Comparison of ENCODE assay signal across 8 cellular contexts in the genomic region with DNA sequence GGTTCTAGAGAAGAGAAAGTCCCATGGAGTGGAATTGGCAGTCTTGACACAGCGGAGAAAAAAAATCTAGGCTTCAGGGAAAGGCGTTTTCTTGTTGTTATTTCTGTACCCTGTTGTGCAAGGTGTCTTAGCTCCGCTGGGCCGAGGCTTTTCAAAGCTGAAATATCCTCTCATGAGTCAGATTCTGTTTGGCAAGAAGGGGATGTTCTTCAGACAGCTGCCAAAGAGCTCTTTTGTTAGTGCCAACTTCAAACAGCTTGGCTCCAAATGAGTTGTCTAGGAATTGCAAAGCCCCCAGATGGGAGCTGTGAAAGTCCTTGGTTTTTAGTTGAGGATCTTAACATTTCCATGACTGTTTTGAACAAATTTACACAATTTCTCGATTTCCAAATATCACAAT. TPM values are rescaled to one million over a fixed set of nuclear protein-coding genes. Genes with fewer than 3 reads are reported as not detected.
A peak's percentile ranks its signal among the peaks of the same experiment; 100 is the strongest.
DNase-seq lines count a peak whose midpoint lies in the region; TF ChIP-seq lines count a peak whose summit lies in the region.

No MANE protein-coding gene starts in this region.

- DNase-seq in BJ (ENCODE audit: low read depth) (peak; percentile 57), anterior cingulate cortex (lab: John Stamatoyannopoulos, UW) (peak in 47 of 58 donors; percentile 1 to 86 (median 30)), inferior parietal cortex (ENCODE audit: extremely low spot score) (peak; percentile 73), smooth muscle cell (lab: John Stamatoyannopoulos, UW; ENCODE audit: unreplicated experiment) (no peak), NCI-H1092 treated with DMSO at 0.1 percent for 48 hours (lab: John Stamatoyannopoulos, UW) (no peak), DMS53 treated with DMSO at 0.1 percent for 48 hours (lab: John Stamatoyannopoulos, UW; ENCODE audit: unreplicated experiment) (no peak)
- no peak for DNase-seq in activated naive CD4-positive, alpha-beta T cell treated with Interleukin-2 at 50 U/mL for 16 hours

- 87% methylated on average over 5 of the region's 5 CpGs for WGBS in HUES64
- WGBS in smooth muscle cell (ENCODE audit: low lambda C conversion rate): 34% methylated on average over 5 of the region's 5 CpGs

- H3K4me1 ChIP-seq in HUES64 (ENCODE audit: insufficient read depth, low read length) (peaks cover 22% of the 10 kb centered on the region; the same call in 1 of the 2 replicates), smooth muscle cell (ENCODE audit: low read depth) (peaks cover 35% of the 10 kb centered on the region)

- H3K27ac ChIP-seq in HUES64 (ENCODE audit: low read depth, low read length) (no peak overlapping the region), smooth muscle cell (ENCODE audit: low read depth) (peak overlapping the region; percentile 56)

- H3K9ac ChIP-seq in HUES64 (ENCODE audit: low read depth, low read length): no peak overlapping the region
- H3K9ac ChIP-seq in smooth muscle cell (ENCODE audit: low read depth): no peak overlapping the region

- H3K36me3 ChIP-seq in BJ (ENCODE audit: control insufficient read depth, insufficient read depth, low read length): peaks cover 4% of the 10 kb centered on the region
- peaks cover 37% of the 10 kb centered on the region for H3K36me3 ChIP-seq in HUES64 (ENCODE audit: insufficient read depth, low read length)
- peaks cover 16% of the 10 kb centered on the region for H3K36me3 ChIP-seq in smooth muscle cell (ENCODE audit: low read depth)

- H3K27me3 ChIP-seq in BJ (ENCODE audit: control insufficient read depth, insufficient read depth, low read length) (no peaks in the 10 kb centered on the region), HUES64 (ENCODE audit: insufficient read depth, low read length) (no peaks in the 10 kb centered on the region), smooth muscle cell (ENCODE audit: low read depth) (no peaks in the 10 kb centered on the region)

- peaks cover 62% of the 10 kb centered on the region for H4K20me1 ChIP-seq in smooth muscle cell (ENCODE audit: low read depth)

- peaks cover 5% of the 10 kb centered on the region for H3F3A ChIP-seq in smooth muscle cell (ENCODE audit: low read depth)

- H2AFZ ChIP-seq in smooth muscle cell (ENCODE audit: low read depth): no peak overlapping the region

- H3K79me2 ChIP-seq in smooth muscle cell (ENCODE audit: low read depth): peaks cover 66% of the 10 kb centered on the region

- H3K4me3 ChIP-seq in BJ (ENCODE audit: low read depth, low read length): no peak overlapping the region
- peak overlapping the region; percentile 92 for H3K4me3 ChIP-seq in HUES64 (ENCODE audit: low read length)
- peak overlapping the region; percentile 89 for H3K4me3 ChIP-seq in smooth muscle cell

- CTCF ChIA-PET in BJ (lab: Yijun Ruan, JAX): interaction anchor here (0.9 to 1.7 kb wide), 2 partner anchors 17 to 46 kb away, joined by 3 read pairs; no protein-coding TSS in a partner anchor

- H3K9me3 ChIP-seq in HUES64 (ENCODE audit: insufficient read depth, low read depth, low read length): no peaks in the 10 kb centered on the region
- H3K9me3 ChIP-seq in smooth muscle cell (replicated peaks; ENCODE audit: low read depth): no peaks in the 10 kb centered on the region

- POLR2A ChIA-PET in BJ (lab: Charles Lee): no interaction called here

- H3K4me2 ChIP-seq in smooth muscle cell: peak overlapping the region; percentile 98

- no peak for TF ChIP-seq CTCF in BJ (IDR thresholded peaks at IDR 0.05; ENCODE audit: insufficient read depth, low read depth, low read length)
- TF ChIP-seq CTCF in smooth muscle cell (IDR thresholded peaks at IDR 0.05; ENCODE audit: borderline replicate concordance, insufficient read depth, poor library complexity, severe bottlenecking): no peak

RNA-seq across cellular contexts. Expression of gene CRLS1, which starts 2.3 kb away (rescaled TPM):
- polyA plus RNA-seq in BJ (2011; rRNA removed) (44.5 and 73.3 TPM in 2 replicates), smooth muscle cell (43.6 and 50.9 TPM in 2 replicates)
- polyA minus RNA-seq in BJ (2011; rRNA and poly(A)+ RNA removed): 16.8 and 23.4 TPM in 2 replicates
- 47.2 TPM for polyA plus RNA-seq in HUES64 (2013, experiment 1 of 2)
- polyA plus RNA-seq in HUES64 (2013, experiment 2 of 2): 45.3 TPM
- 55.6 and 76.3 TPM in 2 replicates for total RNA-seq in smooth muscle cell

RNA-seq across cellular contexts. Expression of gene LRRN4, which starts 45.6 kb away (rescaled TPM):
- polyA plus RNA-seq in BJ (2011; rRNA removed) (0.04 and 0.06 TPM in 2 replicates), smooth muscle cell (3.9 and 5.7 TPM in 2 replicates)
- polyA minus RNA-seq in BJ (2011; rRNA and poly(A)+ RNA removed): 0.09 and 0.15 TPM in 2 replicates
- polyA plus RNA-seq in HUES64 (2013, experiment 1 of 2): 1.1 TPM
- 1.4 TPM for polyA plus RNA-seq in HUES64 (2013, experiment 2 of 2)
- 0.67 and 3.9 TPM in 2 replicates for total RNA-seq in smooth muscle cell

RNA-seq across cellular contexts. Expression of gene MCM8, which starts 57.8 kb away (rescaled TPM):
- polyA plus RNA-seq in BJ (2011; rRNA removed) (2.7 and 4.7 TPM in 2 replicates), smooth muscle cell (2.8 and 3.7 TPM in 2 replicates)
- polyA minus RNA-seq in BJ (2011; rRNA and poly(A)+ RNA removed): 2.5 TPM in 2 replicates
- 20.4 TPM for polyA plus RNA-seq in HUES64 (2013, experiment 1 of 2)
- 21.0 TPM for polyA plus RNA-seq in HUES64 (2013, experiment 2 of 2)
- 5.5 and 7.8 TPM in 2 replicates for total RNA-seq in smooth muscle cell

RNA-seq across cellular contexts. Expression of gene TRMT6, which starts 57.9 kb away (rescaled TPM):
- polyA plus RNA-seq in BJ (2011; rRNA removed) (4.6 and 7.2 TPM in 2 replicates), smooth muscle cell (6.0 and 9.5 TPM in 2 replicates)
- 1.8 and 3.2 TPM in 2 replicates for polyA minus RNA-seq in BJ (2011; rRNA and poly(A)+ RNA removed)
- 24.5 TPM for polyA plus RNA-seq in HUES64 (2013, experiment 1 of 2)
- 24.1 TPM for polyA plus RNA-seq in HUES64 (2013, experiment 2 of 2)
- 6.3 and 9.2 TPM in 2 replicates for total RNA-seq in smooth muscle cell

Comparison
In these comparisons a context has a peak if more than half of its experiments do, and no peak if none do; other contexts are left out.
1. DNase-seq: peak in BJ (single experiment), anterior cingulate cortex (47 of 58) and inferior parietal cortex (single experiment); none in smooth muscle cell (single experiment), NCI-H1092 treated with DMSO at 0.1 percent for 48 hours (single experiment), DMS53 treated with DMSO at 0.1 percent for 48 hours (single experiment) and activated naive CD4-positive, alpha-beta T cell treated with Interleukin-2 at 50 U/mL for 16 hours (single experiment).